ENCODE assay signal across 22 cellular contexts in genomic region chr5:14451866-14452265, GRCh38.
DNase-seq lines count a peak whose midpoint lies in the region; ATAC-seq and TF ChIP-seq lines count a peak whose summit lies in the region.
"Had no signal": no experiment of that assay in that cellular context is flagged by ENCODE, and none has a peak within 500 bp of the region (broad histone marks: within the 10 kb centered on the region; RNA-seq: fewer than 3 reads in every experiment).

No MANE protein-coding gene starts in this region.

- H3K27ac Mint-ChIP-seq in nephron progenitor cell (peak overlapping the region; percentile 99), type B pancreatic cell (peak overlapping the region; percentile 56)
- H3K27ac Mint-ChIP-seq: activated CD4-positive, alpha-beta T cell treated with anti-CD3 and anti-CD28 coated beads, Interleukin-2, amount 10 ng/mL, durations not matched to agents 24 days and 14 days; activated naive CD4-positive, alpha-beta T cell treated with anti-CD3 and anti-CD28 coated beads for 36 hours; IgD-negative memory B cell had no signal

- in situ Hi-C loops in brain microvascular endothelial cell (cut with HindIII; ENCODE audit: low pct_ligation_motif_present, low sequenced_read_pairs) = no loop called here

- H3K4me3 ChIP-seq in brain microvascular endothelial cell (ENCODE audit: low read depth, low read length) = no peak overlapping the region
- H3K4me3 ChIP-seq in lower lobe of right lung = no peak overlapping the region
- H3K4me3 ChIP-seq: BLaER1, GM12878 had no signal

- intact Hi-C loops in lower lobe of right lung (cut with DNase I) = no loop called here

- no peak for TF ChIP-seq CTCF in brain microvascular endothelial cell (IDR thresholded peaks at IDR 0.05; ENCODE audit: low read depth, low read length, missing control alignments)
- TF ChIP-seq CTCF in nephron progenitor cell (IDR thresholded peaks at IDR 0.05) = no peak
- no peak for TF ChIP-seq CTCF in type B pancreatic cell (conservative IDR thresholded peaks at IDR 0.05)
- TF ChIP-seq CTCF in lower lobe of right lung (IDR thresholded peaks at IDR 0.05) = no peak

- H3K27me3 ChIP-seq in brain microvascular endothelial cell (replicated peaks) (no peaks in the 10 kb centered on the region), lower lobe of right lung (ENCODE audit: low read depth) (no peaks in the 10 kb centered on the region)
- H3K27me3 ChIP-seq: BLaER1 had no signal

- H3K36me3 ChIP-seq in brain microvascular endothelial cell (replicated peaks) = peaks cover 32% of the 10 kb centered on the region
- H3K36me3 ChIP-seq in lower lobe of right lung = peaks cover 20% of the 10 kb centered on the region

- H3K4me1 Mint-ChIP-seq in nephron progenitor cell (peaks cover 78% of the 10 kb centered on the region), type B pancreatic cell (ENCODE audit: unreplicated experiment) (peaks cover 58% of the 10 kb centered on the region)
- H3K4me1 Mint-ChIP-seq: activated CD4-positive, alpha-beta T cell treated with anti-CD3 and anti-CD28 coated beads, Interleukin-2, amount 10 ng/mL, durations not matched to agents 24 days and 14 days had no signal

- ATAC-seq in lower lobe of right lung (no peak), HG02642 (IDR thresholded peaks at IDR 0.05; ENCODE audit: poor library complexity, unreplicated experiment) (no peak)
- ATAC-seq: GM12878, right cardiac atrium had no signal

- H3K36me3 Mint-ChIP-seq in nephron progenitor cell (ENCODE audit: low read depth) = peaks cover 59% of the 10 kb centered on the region
- peaks cover 23% of the 10 kb centered on the region for H3K36me3 Mint-ChIP-seq in type B pancreatic cell

- H3K4me3 Mint-ChIP-seq in nephron progenitor cell (peak overlapping the region; percentile 66), type B pancreatic cell (peak overlapping the region; percentile 74)
- H3K4me3 Mint-ChIP-seq: activated CD4-positive, alpha-beta T cell treated with anti-CD3 and anti-CD28 coated beads, Interleukin-2, amount 10 ng/mL, durations not matched to agents 24 days and 14 days; activated naive CD4-positive, alpha-beta T cell treated with anti-CD3 and anti-CD28 coated beads for 36 hours; IgD-negative memory B cell had no signal

- no peaks in the 10 kb centered on the region for H3K9me3 ChIP-seq in lower lobe of right lung

- peaks cover 19% of the 10 kb centered on the region for H3K9me3 Mint-ChIP-seq in nephron progenitor cell
- H3K9me3 Mint-ChIP-seq in type B pancreatic cell = no peaks in the 10 kb centered on the region
- H3K9me3 Mint-ChIP-seq: activated naive CD4-positive, alpha-beta T cell treated with anti-CD3 and anti-CD28 coated beads for 36 hours; IgD-negative memory B cell had no signal

- DNase-seq in DMS 273 (lab: John Stamatoyannopoulos, UW; ENCODE audit: unreplicated experiment) (peak; percentile 61), DMS 273 treated with DMSO at 0.1 percent for 48 hours (lab: John Stamatoyannopoulos, UW) (no peak), brain microvascular endothelial cell (no peak), nephron progenitor cell (no peak), type B pancreatic cell (ENCODE audit: extremely low spot score, unreplicated experiment) (no peak), lower lobe of right lung (no peak), NCI-H1930 (lab: John Stamatoyannopoulos, UW) (no peak)
- DNase-seq: activated CD4-positive, alpha-beta T cell treated with anti-CD3 and anti-CD28 coated beads, Interleukin-2, amount 10 ng/mL, durations not matched to agents 24 days and 14 days; activated naive CD4-positive, alpha-beta T cell treated with anti-CD3 and anti-CD28 coated beads for 36 hours; activated T-cell treated with anti-CD3 and anti-CD28 coated beads for 4 hours; GDM1; mesendoderm; NCI-H2081; NCI-H524; OCI-M1; right cardiac atrium; stimulated activated CD4-positive, alpha-beta T cell treated with anti-CD3 and anti-CD28 coated beads, Interleukin-1b, Interleukin-23, amount 100 ng/mL, for 48 hours had no signal

- no peaks in the 10 kb centered on the region for H3K27me3 Mint-ChIP-seq in nephron progenitor cell (ENCODE audit: low read depth, poor library complexity)
- H3K27me3 Mint-ChIP-seq in type B pancreatic cell = no peaks in the 10 kb centered on the region
- H3K27me3 Mint-ChIP-seq: activated CD4-positive, alpha-beta T cell treated with anti-CD3 and anti-CD28 coated beads, Interleukin-2, amount 10 ng/mL, durations not matched to agents 24 days and 14 days; IgD-negative memory B cell had no signal

- H3K27ac ChIP-seq in brain microvascular endothelial cell (peak overlapping the region; percentile 29), lower lobe of right lung (no peak overlapping the region)
- H3K27ac ChIP-seq: 22Rv1, BLaER1 had no signal

- peaks cover 22% of the 10 kb centered on the region for H3K4me1 ChIP-seq in lower lobe of right lung
